ENCODE assay signal across 1 cellular context in genomic region chr15:99565281-99566156, GRCh38.
TF ChIP-seq lines count a peak whose summit lies in the region.

MEF2A (plus strand) TSS chr15:99565984; CDS start chr15:99633120, 67,136 bp downstream.

TF ChIP-seq in K562, 482 proteins besides CTCF, POLR2A, EP300 and RAD21 (continued from another document and continues in another):
- TF ChIP-seq FOSL1 (tag; conservative IDR thresholded peaks at IDR 0.05) (0 out of 2 replicates have a peak, but pooled peaks have one; percentile 45), USF1 (CRISPR knock-in tag; IDR thresholded peaks at IDR 0.05) (no peak), HMG20B (CRISPR knock-in tag; IDR thresholded peaks at IDR 0.05) (no peak), ZBTB2 (IDR thresholded peaks at IDR 0.05) (peak; percentile 95), GTF2B (IDR thresholded peaks at IDR 0.05; ENCODE audit: extremely low read depth, insufficient read length) (no peak), NR4A1 (CRISPR knock-in tag; IDR thresholded peaks at IDR 0.05) (no peak), NR4A1 (tag; IDR thresholded peaks at IDR 0.05) (peak; percentile 82; the same call in 1 of the 2 replicates), RFX5 (IDR thresholded peaks at IDR 0.05; ENCODE audit: low read depth, low read length) (no peak), LARP7 (IDR thresholded peaks at IDR 0.05) (no peak), MCM3 (IDR thresholded peaks at IDR 0.05) (no peak), FIP1L1 (IDR thresholded peaks at IDR 0.05; ENCODE audit: low read depth, low read length, poor library complexity, severe bottlenecking) (peak; percentile 52), SMAD3 (CRISPR knock-in tag; conservative IDR thresholded peaks at IDR 0.05) (no peak), THAP7 (CRISPR knock-in tag; IDR thresholded peaks at IDR 0.05) (no peak), ELF1 (tag; IDR thresholded peaks at IDR 0.05) (peak; percentile 82), CHD7 (IDR thresholded peaks at IDR 0.05; ENCODE audit: low read depth, low read length) (no peak), ILK (tag; IDR thresholded peaks at IDR 0.05; ENCODE audit: borderline replicate concordance, low read depth) (no peak), ZZZ3 (IDR thresholded peaks at IDR 0.05) (no peak), USF2 (CRISPR knock-in tag; IDR thresholded peaks at IDR 0.05) (no peak), HMGXB4 (CRISPR knock-in tag; IDR thresholded peaks at IDR 0.05) (no peak; the same call in 1 of the 2 replicates), ZBTB5 (IDR thresholded peaks at IDR 0.05) (no peak), ZNF407 (IDR thresholded peaks at IDR 0.05; ENCODE audit: low read depth) (no peak), PHF8 (IDR thresholded peaks at IDR 0.05; ENCODE audit: borderline replicate concordance, low read length) (peak; percentile 58; the same call in 1 of the 2 replicates)
